In the genomic region with DNA sequence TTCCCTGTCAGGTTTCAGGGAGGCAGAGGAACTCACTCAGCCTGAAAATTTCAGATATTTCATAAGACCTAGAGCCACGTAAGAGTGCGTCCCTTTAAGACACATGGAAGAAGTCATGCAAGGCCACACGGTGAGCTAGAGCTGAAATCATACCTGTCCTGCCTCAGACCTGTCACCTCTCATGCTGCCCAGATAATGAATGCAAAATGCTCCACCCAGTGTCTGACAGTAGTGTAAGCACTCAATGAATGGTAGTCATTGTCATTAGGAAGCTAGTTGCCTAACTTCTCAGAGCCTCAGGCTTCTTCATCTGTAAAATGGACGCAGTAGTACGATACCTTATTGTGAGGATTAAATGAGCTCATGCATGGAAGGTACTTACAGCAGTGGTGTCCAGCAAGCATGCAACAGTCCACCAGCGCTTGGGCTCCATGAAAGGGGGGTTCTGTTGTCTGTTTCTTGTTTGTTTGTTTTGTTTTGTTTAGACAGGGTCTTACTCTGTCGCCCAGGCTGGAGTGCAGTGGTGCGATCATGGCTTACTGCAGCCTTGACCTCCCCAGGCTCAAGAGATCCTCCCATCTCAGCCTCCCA, we compare ENCODE assay signal across 8 cellular contexts.
DNase-seq lines count a peak whose midpoint lies in the region; ATAC-seq and TF ChIP-seq lines count a peak whose summit lies in the region.

No MANE protein-coding gene starts in this region.

- peak overlapping the region; percentile 65 for H3K27ac Mint-ChIP-seq in CD4-positive, alpha-beta T cell
- H3K27ac Mint-ChIP-seq in activated T-helper 2 cell treated with anti-CD3 and anti-CD28 coated beads, Interferon-gamma antibody, Interleukin-2, Interleukin-4, amounts not matched to agents 10 μg/mL and 5 μg/mL and 100 μg/mL, durations not matched to agents 14 hours and 24 hours and 36 hours = peak overlapping the region; percentile 58
- H3K27ac Mint-ChIP-seq in memory B cell = peak overlapping the region; percentile 99

- H3K27ac ChIP-seq in CD4-positive, alpha-beta T cell (ENCODE audit: low read depth, low read length) = no peak overlapping the region

- no peak for DNase-seq in CD4-positive, alpha-beta T cell
- peak; percentile 57 for DNase-seq in HT-29 (ENCODE audit: low spot score)
- no peak for DNase-seq in activated T-helper 2 cell treated with anti-CD3 and anti-CD28 coated beads, Interferon-gamma antibody, Interleukin-2, Interleukin-4, amounts not matched to agents 10 μg/mL and 5 μg/mL and 100 μg/mL, durations not matched to agents 14 hours and 24 hours and 36 hours (ENCODE audit: low spot score)
- DNase-seq in memory B cell (ENCODE audit: low spot score in 2 of 2) = no peak
- DNase-seq in NCI-H774 (lab: John Stamatoyannopoulos, UW) = no peak
- no peak for DNase-seq in left cardiac atrium

- no peak for ATAC-seq in CD4-positive, alpha-beta T cell (ENCODE audit: poor library complexity)
- ATAC-seq in memory B cell (ENCODE audit: low read depth) (peak; percentile 19), HG02610 (IDR thresholded peaks at IDR 0.05; ENCODE audit: unreplicated experiment) (no peak), left cardiac atrium (no peak), HG03521 (IDR thresholded peaks at IDR 0.05; ENCODE audit: unreplicated experiment) (no peak)

- POLR2A ChIA-PET in CD4-positive, alpha-beta T cell (lab: Charles Lee) = interaction anchor here (0.7 to 3.7 kb wide), 2 partner anchors 60 to 245 kb away, joined by 3 to 19 read pairs; a partner anchor contains a TSS

- H3K9me3 Mint-ChIP-seq in CD4-positive, alpha-beta T cell = no peaks in the 10 kb centered on the region
- H3K9me3 Mint-ChIP-seq in activated T-helper 2 cell treated with anti-CD3 and anti-CD28 coated beads, Interferon-gamma antibody, Interleukin-2, Interleukin-4, amounts not matched to agents 10 μg/mL and 5 μg/mL and 100 μg/mL, durations not matched to agents 14 hours and 24 hours and 36 hours = no peaks in the 10 kb centered on the region
- H3K9me3 Mint-ChIP-seq in memory B cell = no peaks in the 10 kb centered on the region

- H3K36me3 Mint-ChIP-seq in CD4-positive, alpha-beta T cell (ENCODE audit: low read depth) = no peaks in the 10 kb centered on the region
- peaks cover 3% of the 10 kb centered on the region for H3K36me3 Mint-ChIP-seq in activated T-helper 2 cell treated with anti-CD3 and anti-CD28 coated beads, Interferon-gamma antibody, Interleukin-2, Interleukin-4, amounts not matched to agents 10 μg/mL and 5 μg/mL and 100 μg/mL, durations not matched to agents 14 hours and 24 hours and 36 hours (ENCODE audit: low read depth)
- H3K36me3 Mint-ChIP-seq in memory B cell = no peaks in the 10 kb centered on the region

- no peak for TF ChIP-seq CTCF in CD4-positive, alpha-beta T cell (IDR thresholded peaks at IDR 0.05)

- H3K27me3 Mint-ChIP-seq in CD4-positive, alpha-beta T cell = no peaks in the 10 kb centered on the region
- no peaks in the 10 kb centered on the region for H3K27me3 Mint-ChIP-seq in activated T-helper 2 cell treated with anti-CD3 and anti-CD28 coated beads, Interferon-gamma antibody, Interleukin-2, Interleukin-4, amounts not matched to agents 10 μg/mL and 5 μg/mL and 100 μg/mL, durations not matched to agents 14 hours and 24 hours and 36 hours (ENCODE audit: low read depth)
- H3K27me3 Mint-ChIP-seq in memory B cell = no peaks in the 10 kb centered on the region

- H3K27me3 ChIP-seq in CD4-positive, alpha-beta T cell (ENCODE audit: control insufficient read depth, insufficient read depth, low read length) = no peaks in the 10 kb centered on the region

- H3K9me3 ChIP-seq in CD4-positive, alpha-beta T cell (ENCODE audit: control insufficient read depth, low read length) = no peaks in the 10 kb centered on the region

- H3K4me3 Mint-ChIP-seq in CD4-positive, alpha-beta T cell = peak overlapping the region; percentile 88
- H3K4me3 Mint-ChIP-seq in activated T-helper 2 cell treated with anti-CD3 and anti-CD28 coated beads, Interferon-gamma antibody, Interleukin-2, Interleukin-4, amounts not matched to agents 10 μg/mL and 5 μg/mL and 100 μg/mL, durations not matched to agents 14 hours and 24 hours and 36 hours (ENCODE audit: low read depth) = peak overlapping the region; percentile 74
- peak overlapping the region; percentile 96 for H3K4me3 Mint-ChIP-seq in memory B cell

- peaks cover 18% of the 10 kb centered on the region for H3K4me1 Mint-ChIP-seq in CD4-positive, alpha-beta T cell (ENCODE audit: low read depth)
- H3K4me1 Mint-ChIP-seq in activated T-helper 2 cell treated with anti-CD3 and anti-CD28 coated beads, Interferon-gamma antibody, Interleukin-2, Interleukin-4, amounts not matched to agents 10 μg/mL and 5 μg/mL and 100 μg/mL, durations not matched to agents 14 hours and 24 hours and 36 hours (ENCODE audit: low read depth) = peaks cover 24% of the 10 kb centered on the region
- peaks cover 17% of the 10 kb centered on the region for H3K4me1 Mint-ChIP-seq in memory B cell

- intact Hi-C loops in CD4-positive, alpha-beta T cell (cut with DNase I, micrococcal nuclease) = loop anchor here (5.0 to 10.0 kb wide), 3 partner anchors 50 to 298 kb away; no protein-coding TSS in a partner anchor
- intact Hi-C loops in activated T-helper 2 cell treated with anti-CD3 and anti-CD28 coated beads, Interferon-gamma antibody, Interleukin-2, Interleukin-4, amounts not matched to agents 10 μg/mL and 5 μg/mL and 100 μg/mL, durations not matched to agents 14 hours and 24 hours and 36 hours (cut with micrococcal nuclease) = loop anchor here (1.0 to 5.0 kb wide), 3 partner anchors 118 to 247 kb away; no protein-coding TSS in a partner anchor
- intact Hi-C loops in left cardiac atrium (cut with DNase I) = loop anchor here in 1 of 2 donors (5.0 to 10.0 kb wide), 2 partner anchors 80 to 248 kb away; no protein-coding TSS in a partner anchor

- CTCF ChIA-PET in CD4-positive, alpha-beta T cell (lab: Charles Lee) = interaction anchor here (0.6 to 2.1 kb wide), 7 partner anchors 22 to 248 kb away, joined by 3 to 8 read pairs (median 3); no protein-coding TSS in a partner anchor
